Comparison of ENCODE assay signal across 13 cellular contexts in genomic region chr5:150604894-150605440, GRCh38. TPM values are rescaled to one million over a fixed set of nuclear protein-coding genes. Genes with fewer than 3 reads are reported as not detected.
"Had no signal": no experiment of that assay in that cellular context is flagged by ENCODE, and none has a peak within 500 bp of the region (broad histone marks: within the 10 kb centered on the region; RNA-seq: fewer than 3 reads in every experiment).

No MANE protein-coding gene starts in this region.

- H3K36me3 Mint-ChIP-seq: natural killer cell had no signal

- H3K27me3 ChIP-seq: upper lobe of left lung had no signal

- H3K27ac ChIP-seq: epithelial cell of prostate, skin epidermis had no signal

- H3K27me3 Mint-ChIP-seq: activated B cell treated with CpG ODN at 0.5 μM for 24 hours; activated CD4-positive, alpha-beta T cell treated with anti-CD3 and anti-CD28 coated beads, Interleukin-2, amount 10 ng/mL, durations not matched to agents 24 days and 14 days had no signal

- H3K4me3 Mint-ChIP-seq: activated B cell treated with CpG ODN at 0.5 μM for 24 hours; activated CD4-positive, alpha-beta T cell treated with anti-CD3 and anti-CD28 coated beads, Interleukin-2, amount 10 ng/mL, durations not matched to agents 24 days and 14 days; activated naive CD4-positive, alpha-beta T cell treated with anti-CD3 and anti-CD28 coated beads for 36 hours; natural killer cell; T-helper 17 cell had no signal

- DNase-seq: activated B cell treated with CpG ODN at 0.5 μM for 24 hours; activated CD4-positive, alpha-beta T cell treated with anti-CD3 and anti-CD28 coated beads, Interleukin-2, amount 10 ng/mL, durations not matched to agents 24 days and 14 days; activated naive CD4-positive, alpha-beta T cell treated with anti-CD3 and anti-CD28 coated beads for 36 hours; central memory CD4-positive, alpha-beta T cell; effector memory CD4-positive, alpha-beta T cell; hypothalamus; mammary epithelial cell; natural killer cell; occipital lobe; T-helper 17 cell; upper lobe of left lung had no signal

- H3K9me3 Mint-ChIP-seq: activated B cell treated with CpG ODN at 0.5 μM for 24 hours; activated CD4-positive, alpha-beta T cell treated with anti-CD3 and anti-CD28 coated beads, Interleukin-2, amount 10 ng/mL, durations not matched to agents 24 days and 14 days; activated naive CD4-positive, alpha-beta T cell treated with anti-CD3 and anti-CD28 coated beads for 36 hours; natural killer cell had no signal

- H3K27ac Mint-ChIP-seq: activated B cell treated with CpG ODN at 0.5 μM for 24 hours; activated CD4-positive, alpha-beta T cell treated with anti-CD3 and anti-CD28 coated beads, Interleukin-2, amount 10 ng/mL, durations not matched to agents 24 days and 14 days; activated naive CD4-positive, alpha-beta T cell treated with anti-CD3 and anti-CD28 coated beads for 36 hours; natural killer cell; T-helper 17 cell had no signal

- H3K36me3 ChIP-seq: upper lobe of left lung had no signal

- ATAC-seq: T-helper 17 cell had no signal

- H3K9me3 ChIP-seq: upper lobe of left lung had no signal

- H3K4me3 ChIP-seq: skin epidermis, upper lobe of left lung had no signal

- H3K4me1 Mint-ChIP-seq: activated B cell treated with CpG ODN at 0.5 μM for 24 hours; activated CD4-positive, alpha-beta T cell treated with anti-CD3 and anti-CD28 coated beads, Interleukin-2, amount 10 ng/mL, durations not matched to agents 24 days and 14 days; natural killer cell had no signal

RNA-seq across cellular contexts. Expression of gene SYNPO, which starts 35.5 kb away (rescaled TPM):
- total RNA-seq: activated CD4-positive, alpha-beta T cell treated with anti-CD3 and anti-CD28 coated beads, Interleukin-2, amount 10 ng/mL, durations not matched to agents 24 days and 14 days had no signal

RNA-seq across cellular contexts. Expression of gene MYOZ3, which starts 56.1 kb away (rescaled TPM):
- total RNA-seq: mammary epithelial cell, natural killer cell, T-helper 17 cell had no signal
- polyA plus RNA-seq: mammary epithelial cell had no signal
